1 cellular context compared by ENCODE assay signal in genomic region chr5:113693621-113694130, GRCh38.
TF ChIP-seq lines count a peak whose summit lies in the region.

No MANE protein-coding gene starts in this region.

TF ChIP-seq in GM23338, 12 proteins besides CTCF, POLR2A, EP300 and RAD21 (continued from another document):
- TF ChIP-seq ZNF462 (CRISPR knock-in tag; IDR thresholded peaks at IDR 0.05) = no peak
TF ChIP-seq in GM23338: peak in this region for 0.
